In the genomic region with DNA sequence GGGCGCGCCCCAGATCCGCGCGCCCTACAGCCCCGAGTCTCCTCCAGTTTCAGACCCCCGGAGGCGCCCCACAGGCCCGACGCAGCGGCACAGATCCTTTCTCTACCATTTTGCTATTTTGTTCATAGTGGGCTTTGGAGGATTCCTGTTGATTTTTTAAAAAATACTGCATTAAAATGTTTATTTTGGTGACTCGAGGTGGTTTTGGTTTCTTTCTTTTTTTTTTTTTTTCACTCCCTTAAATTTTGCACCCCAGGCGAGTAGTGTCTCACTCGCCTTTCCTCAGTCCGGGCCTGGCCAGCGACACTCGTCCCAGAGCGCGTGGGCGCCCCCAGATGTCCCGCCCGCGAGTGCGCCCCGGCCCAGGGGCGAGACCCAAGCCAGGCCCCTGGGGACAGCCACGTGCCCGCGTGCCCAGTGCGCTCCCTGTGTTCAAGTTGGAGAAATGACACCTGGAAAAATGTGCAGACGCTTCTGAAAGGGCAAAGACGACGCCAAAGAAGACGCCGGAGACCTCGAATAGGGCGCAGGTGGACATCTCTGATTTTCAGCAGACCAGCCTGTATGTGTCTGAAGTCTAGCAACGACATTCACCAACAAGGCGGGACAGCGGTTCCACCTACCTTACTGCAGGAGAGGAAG, we compare ENCODE assay signal across 1 cellular context.
TF ChIP-seq lines count a peak whose summit lies in the region.

No MANE protein-coding gene starts in this region.

TF ChIP-seq in GM23338, 12 proteins besides CTCF, POLR2A, EP300 and RAD21 (continued from another document):
- TF ChIP-seq, protein P1, sequence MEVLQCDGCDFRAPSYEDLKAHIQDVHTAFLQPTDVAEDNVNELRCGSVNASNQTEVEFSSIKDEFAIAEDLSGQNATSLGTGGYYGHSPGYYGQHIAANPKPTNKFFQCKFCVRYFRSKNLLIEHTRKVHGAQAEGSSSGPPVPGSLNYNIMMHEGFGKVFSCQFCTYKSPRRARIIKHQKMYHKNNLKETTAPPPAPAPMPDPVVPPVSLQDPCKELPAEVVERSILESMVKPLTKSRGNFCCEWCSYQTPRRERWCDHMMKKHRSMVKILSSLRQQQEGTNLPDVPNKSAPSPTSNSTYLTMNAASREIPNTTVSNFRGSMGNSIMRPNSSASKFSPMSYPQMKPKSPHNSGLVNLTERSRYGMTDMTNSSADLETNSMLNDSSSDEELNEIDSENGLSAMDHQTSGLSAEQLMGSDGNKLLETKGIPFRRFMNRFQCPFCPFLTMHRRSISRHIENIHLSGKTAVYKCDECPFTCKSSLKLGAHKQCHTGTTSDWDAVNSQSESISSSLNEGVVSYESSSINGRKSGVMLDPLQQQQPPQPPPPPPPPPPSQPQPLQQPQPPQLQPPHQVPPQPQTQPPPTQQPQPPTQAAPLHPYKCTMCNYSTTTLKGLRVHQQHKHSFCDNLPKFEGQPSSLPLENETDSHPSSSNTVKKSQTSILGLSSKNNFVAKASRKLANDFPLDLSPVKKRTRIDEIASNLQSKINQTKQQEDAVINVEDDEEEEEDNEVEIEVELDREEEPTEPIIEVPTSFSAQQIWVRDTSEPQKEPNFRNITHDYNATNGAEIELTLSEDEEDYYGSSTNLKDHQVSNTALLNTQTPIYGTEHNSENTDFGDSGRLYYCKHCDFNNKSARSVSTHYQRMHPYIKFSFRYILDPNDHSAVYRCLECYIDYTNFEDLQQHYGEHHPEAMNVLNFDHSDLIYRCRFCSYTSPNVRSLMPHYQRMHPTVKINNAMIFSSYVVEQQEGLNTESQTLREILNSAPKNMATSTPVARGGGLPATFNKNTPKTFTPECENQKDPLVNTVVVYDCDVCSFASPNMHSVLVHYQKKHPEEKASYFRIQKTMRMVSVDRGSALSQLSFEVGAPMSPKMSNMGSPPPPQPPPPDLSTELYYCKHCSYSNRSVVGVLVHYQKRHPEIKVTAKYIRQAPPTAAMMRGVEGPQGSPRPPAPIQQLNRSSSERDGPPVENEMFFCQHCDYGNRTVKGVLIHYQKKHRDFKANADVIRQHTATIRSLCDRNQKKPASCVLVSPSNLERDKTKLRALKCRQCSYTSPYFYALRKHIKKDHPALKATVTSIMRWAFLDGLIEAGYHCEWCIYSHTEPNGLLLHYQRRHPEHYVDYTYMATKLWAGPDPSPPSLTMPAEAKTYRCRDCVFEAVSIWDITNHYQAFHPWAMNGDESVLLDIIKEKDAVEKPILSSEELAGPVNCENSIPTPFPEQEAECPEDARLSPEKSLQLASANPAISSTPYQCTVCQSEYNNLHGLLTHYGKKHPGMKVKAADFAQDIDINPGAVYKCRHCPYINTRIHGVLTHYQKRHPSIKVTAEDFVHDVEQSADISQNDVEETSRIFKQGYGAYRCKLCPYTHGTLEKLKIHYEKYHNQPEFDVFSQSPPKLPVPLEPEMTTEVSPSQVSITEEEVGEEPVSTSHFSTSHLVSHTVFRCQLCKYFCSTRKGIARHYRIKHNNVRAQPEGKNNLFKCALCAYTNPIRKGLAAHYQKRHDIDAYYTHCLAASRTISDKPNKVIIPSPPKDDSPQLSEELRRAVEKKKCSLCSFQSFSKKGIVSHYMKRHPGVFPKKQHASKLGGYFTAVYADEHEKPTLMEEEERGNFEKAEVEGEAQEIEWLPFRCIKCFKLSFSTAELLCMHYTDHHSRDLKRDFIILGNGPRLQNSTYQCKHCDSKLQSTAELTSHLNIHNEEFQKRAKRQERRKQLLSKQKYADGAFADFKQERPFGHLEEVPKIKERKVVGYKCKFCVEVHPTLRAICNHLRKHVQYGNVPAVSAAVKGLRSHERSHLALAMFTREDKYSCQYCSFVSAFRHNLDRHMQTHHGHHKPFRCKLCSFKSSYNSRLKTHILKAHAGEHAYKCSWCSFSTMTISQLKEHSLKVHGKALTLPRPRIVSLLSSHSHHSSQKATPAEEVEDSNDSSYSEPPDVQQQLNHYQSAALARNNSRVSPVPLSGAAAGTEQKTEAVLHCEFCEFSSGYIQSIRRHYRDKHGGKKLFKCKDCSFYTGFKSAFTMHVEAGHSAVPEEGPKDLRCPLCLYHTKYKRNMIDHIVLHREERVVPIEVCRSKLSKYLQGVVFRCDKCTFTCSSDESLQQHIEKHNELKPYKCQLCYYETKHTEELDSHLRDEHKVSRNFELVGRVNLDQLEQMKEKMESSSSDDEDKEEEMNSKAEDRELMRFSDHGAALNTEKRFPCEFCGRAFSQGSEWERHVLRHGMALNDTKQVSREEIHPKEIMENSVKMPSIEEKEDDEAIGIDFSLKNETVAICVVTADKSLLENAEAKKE (CRISPR knock-in tag; IDR thresholded peaks at IDR 0.05) = no peak
- peak; percentile 29; the same call in 1 of the 2 replicates for TF ChIP-seq POLR2AphosphoS5 (IDR thresholded peaks at IDR 0.05; ENCODE audit: low read depth)
- TF ChIP-seq ZNF331 (CRISPR knock-in tag; IDR thresholded peaks at IDR 0.05; ENCODE audit: low read depth) = no peak
- no peak for TF ChIP-seq ZNF114 (CRISPR knock-in tag; IDR thresholded peaks at IDR 0.05)
- TF ChIP-seq, protein P2, sequence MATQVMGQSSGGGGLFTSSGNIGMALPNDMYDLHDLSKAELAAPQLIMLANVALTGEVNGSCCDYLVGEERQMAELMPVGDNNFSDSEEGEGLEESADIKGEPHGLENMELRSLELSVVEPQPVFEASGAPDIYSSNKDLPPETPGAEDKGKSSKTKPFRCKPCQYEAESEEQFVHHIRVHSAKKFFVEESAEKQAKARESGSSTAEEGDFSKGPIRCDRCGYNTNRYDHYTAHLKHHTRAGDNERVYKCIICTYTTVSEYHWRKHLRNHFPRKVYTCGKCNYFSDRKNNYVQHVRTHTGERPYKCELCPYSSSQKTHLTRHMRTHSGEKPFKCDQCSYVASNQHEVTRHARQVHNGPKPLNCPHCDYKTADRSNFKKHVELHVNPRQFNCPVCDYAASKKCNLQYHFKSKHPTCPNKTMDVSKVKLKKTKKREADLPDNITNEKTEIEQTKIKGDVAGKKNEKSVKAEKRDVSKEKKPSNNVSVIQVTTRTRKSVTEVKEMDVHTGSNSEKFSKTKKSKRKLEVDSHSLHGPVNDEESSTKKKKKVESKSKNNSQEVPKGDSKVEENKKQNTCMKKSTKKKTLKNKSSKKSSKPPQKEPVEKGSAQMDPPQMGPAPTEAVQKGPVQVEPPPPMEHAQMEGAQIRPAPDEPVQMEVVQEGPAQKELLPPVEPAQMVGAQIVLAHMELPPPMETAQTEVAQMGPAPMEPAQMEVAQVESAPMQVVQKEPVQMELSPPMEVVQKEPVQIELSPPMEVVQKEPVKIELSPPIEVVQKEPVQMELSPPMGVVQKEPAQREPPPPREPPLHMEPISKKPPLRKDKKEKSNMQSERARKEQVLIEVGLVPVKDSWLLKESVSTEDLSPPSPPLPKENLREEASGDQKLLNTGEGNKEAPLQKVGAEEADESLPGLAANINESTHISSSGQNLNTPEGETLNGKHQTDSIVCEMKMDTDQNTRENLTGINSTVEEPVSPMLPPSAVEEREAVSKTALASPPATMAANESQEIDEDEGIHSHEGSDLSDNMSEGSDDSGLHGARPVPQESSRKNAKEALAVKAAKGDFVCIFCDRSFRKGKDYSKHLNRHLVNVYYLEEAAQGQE (IDR thresholded peaks at IDR 0.05; ENCODE audit: unreplicated experiment) = no peak
- TF ChIP-seq, protein P3, sequence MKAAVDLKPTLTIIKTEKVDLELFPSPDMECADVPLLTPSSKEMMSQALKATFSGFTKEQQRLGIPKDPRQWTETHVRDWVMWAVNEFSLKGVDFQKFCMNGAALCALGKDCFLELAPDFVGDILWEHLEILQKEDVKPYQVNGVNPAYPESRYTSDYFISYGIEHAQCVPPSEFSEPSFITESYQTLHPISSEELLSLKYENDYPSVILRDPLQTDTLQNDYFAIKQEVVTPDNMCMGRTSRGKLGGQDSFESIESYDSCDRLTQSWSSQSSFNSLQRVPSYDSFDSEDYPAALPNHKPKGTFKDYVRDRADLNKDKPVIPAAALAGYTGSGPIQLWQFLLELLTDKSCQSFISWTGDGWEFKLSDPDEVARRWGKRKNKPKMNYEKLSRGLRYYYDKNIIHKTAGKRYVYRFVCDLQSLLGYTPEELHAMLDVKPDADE (IDR thresholded peaks at IDR 0.05) = no peak
- TF ChIP-seq NANOG (IDR thresholded peaks at IDR 0.05; ENCODE audit: borderline replicate concordance) = no peak
